8 cellular contexts compared by ENCODE assay signal in the genomic region with DNA sequence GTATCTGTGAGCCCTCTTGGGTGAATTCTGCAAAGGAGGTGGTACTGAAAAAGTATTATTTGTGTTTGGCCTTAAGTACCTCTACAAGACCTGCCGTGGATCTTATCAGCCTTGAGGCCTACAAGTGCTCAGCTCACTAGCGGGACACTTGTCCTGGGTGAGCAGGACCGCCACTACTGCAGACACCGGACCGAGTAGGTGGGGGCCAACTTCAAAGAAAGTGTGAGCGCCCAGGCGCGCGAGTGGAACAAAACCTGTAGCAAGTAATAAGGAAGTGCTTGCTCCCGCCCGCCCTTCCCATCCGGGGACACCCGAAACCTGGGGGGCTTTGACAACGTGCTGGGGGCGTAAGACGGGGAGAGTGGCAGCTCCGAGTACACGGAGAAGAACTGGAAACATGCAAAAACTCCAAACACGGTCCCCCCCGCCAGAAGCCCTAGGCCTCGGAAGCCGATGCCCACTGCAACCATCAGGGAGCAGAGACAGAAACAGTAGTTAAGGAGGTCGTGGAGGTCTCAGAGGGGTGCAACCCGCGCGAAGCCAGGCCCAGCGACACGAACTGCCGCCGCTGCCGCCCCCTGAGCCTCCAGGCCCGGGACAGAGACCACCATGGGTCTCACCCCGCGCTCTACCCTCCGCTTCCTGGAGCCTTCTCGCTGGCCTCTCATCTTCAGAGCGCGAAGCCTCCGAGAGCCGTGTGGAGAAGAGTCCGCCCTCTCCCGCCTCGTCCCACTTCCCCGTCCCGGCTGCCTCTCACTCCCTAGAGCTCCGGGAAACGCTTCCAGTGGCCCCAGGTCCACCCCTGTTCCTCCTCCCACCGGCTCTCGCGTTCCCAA. TPM values are rescaled to one million over a fixed set of nuclear protein-coding genes. Genes with fewer than 3 reads are reported as not detected.
DNase-seq lines count a peak whose midpoint lies in the region; ATAC-seq and TF ChIP-seq lines count a peak whose summit lies in the region.

No MANE protein-coding gene starts in this region.

- H2BK5ac ChIP-seq in neuronal stem cell (ENCODE audit: low read length): peak overlapping the region; percentile 99

- peak overlapping the region; percentile 100 for H3K4ac ChIP-seq in neuronal stem cell (ENCODE audit: low read length)

- H3K9me3 Mint-ChIP-seq in Calu3 (ENCODE audit: low read depth, unreplicated experiment): no peaks in the 10 kb centered on the region

- peaks cover 20% of the 10 kb centered on the region for H4K20me1 ChIP-seq in PC-3 (ENCODE audit: low read length)

- BruUV-seq in Calu3 (replicated peaks; lab: Mats Ljungman, UMichigan) (no TSS peak), PC-3 (replicated peaks; lab: Mats Ljungman, UMichigan) (no TSS peak)

- H3K9me3 ChIP-seq in PC-3 (ENCODE audit: low read length): no peaks in the 10 kb centered on the region
- H3K9me3 ChIP-seq in gastroesophageal sphincter: no peaks in the 10 kb centered on the region
- H3K9me3 ChIP-seq in neuronal stem cell (replicated peaks in 1 of 2; ENCODE audit: control insufficient read depth in 2 of 2, insufficient read depth in 1 of 2, low read depth in 1 of 2, low read length in 2 of 2): no peaks in the 10 kb centered on the region

- H2AK5ac ChIP-seq in neuronal stem cell (ENCODE audit: low read depth, low read length): peak overlapping the region; percentile 99

- TF ChIP-seq CTCF in Calu3 (IDR thresholded peaks at IDR 0.05; ENCODE audit: unreplicated experiment): no peak
- TF ChIP-seq CTCF in PC-3 (conservative IDR thresholded peaks at IDR 0.05; ENCODE audit: low read depth, low read length): no peak
- no peak for TF ChIP-seq CTCF in gastroesophageal sphincter (IDR thresholded peaks at IDR 0.05)

- peak overlapping the region; percentile 91 for H3K4me3 ChIP-seq in PC-3 (ENCODE audit: low read length)
- peak overlapping the region; percentile 76 to 97 for H3K4me3 ChIP-seq in gastroesophageal sphincter
- peak overlapping the region; percentile 80 to 93 for H3K4me3 ChIP-seq in neuronal stem cell (ENCODE audit: low read length in 2 of 2)

- H3K36me3 ChIP-seq in PC-3 (ENCODE audit: low read depth, low read length) (peaks cover 6% of the 10 kb centered on the region; the same call in 1 of the 2 replicates), gastroesophageal sphincter (peaks cover 0 to 11% of the 10 kb centered on the region in 2 donors), neuronal stem cell (replicated peaks in 1 of 2; ENCODE audit: control insufficient read depth in 2 of 2, insufficient read depth in 2 of 2, low read length in 2 of 2) (peaks cover 5 to 31% of the 10 kb centered on the region in 2 donors)

- 0 to 3% methylated on average over 2 to 7 of the region's 50 CpGs for whole genome bisulfite sequencing in gastroesophageal sphincter (ENCODE audit: low coverage in 1 of 2), 2 donors
- WGBS in neuronal stem cell (ENCODE audit: extremely low coverage in 2 of 2, insufficient read length in 2 of 2, insufficient replicate concordance in 1 of 2), 2 donors: no CpG with 5 or more reads among the region's 50 CpGs

- H3K18ac ChIP-seq in neuronal stem cell (ENCODE audit: low read length): peak overlapping the region; percentile 98

- no peaks in the 10 kb centered on the region for H3K9me2 ChIP-seq in PC-3 (replicated peaks; ENCODE audit: low read length)

- peak overlapping the region; percentile 72 for H4K8ac ChIP-seq in neuronal stem cell (ENCODE audit: low read depth, low read length)

- CTCF ChIA-PET in Calu3 (lab: Charles Lee): interaction anchor here (0.5 to 1.0 kb wide), 2 partner anchors 16 to 32 kb away, joined by 3 to 4 read pairs; no protein-coding TSS in a partner anchor
- CTCF ChIA-PET in PC-3 (lab: Charles Lee): no interaction called here

- H3K27ac Mint-ChIP-seq in Calu3 (ENCODE audit: unreplicated experiment): peak overlapping the region; percentile 100

- H3K9ac ChIP-seq in PC-3 (ENCODE audit: low read length) (peak overlapping the region; percentile 97), neuronal stem cell (ENCODE audit: low read depth, low read length, poor library complexity) (peak overlapping the region; percentile 99)

- peak overlapping the region; percentile 99 for H3K23ac ChIP-seq in neuronal stem cell (ENCODE audit: low read depth, low read length, poor library complexity)

- peak overlapping the region; percentile 99 for H3K4me3 Mint-ChIP-seq in Calu3 (ENCODE audit: low read depth, unreplicated experiment)

- no peaks in the 10 kb centered on the region for H3K4me1 Mint-ChIP-seq in Calu3 (ENCODE audit: low read depth, unreplicated experiment)

- peaks cover 4% of the 10 kb centered on the region for H3K79me1 ChIP-seq in neuronal stem cell (ENCODE audit: low read depth, low read length)

- H3K27ac ChIP-seq in PC-3 (ENCODE audit: low read length): peak overlapping the region; percentile 53
- H3K27ac ChIP-seq in gastroesophageal sphincter: peak overlapping the region; percentile 90 to 100 (median 98)
- H3K27ac ChIP-seq in neuronal stem cell (replicated peaks; ENCODE audit: low read length): peak overlapping the region; percentile 81
- H3K27ac ChIP-seq in temporal lobe (ENCODE audit: low read depth, low read length): peak overlapping the region; percentile 76

- DNase-seq in Calu3 (peak; percentile 35), PC-3 (peak; percentile 23), neuronal stem cell (ENCODE audit: low spot score) (peak; percentile 23)
- DNase-seq in activated effector memory CD4-positive, alpha-beta T cell treated with Interleukin-2 at 50 U/mL for 16 hours: peak; percentile 46

- no peak overlapping the region for H4K91ac ChIP-seq in neuronal stem cell (ENCODE audit: low read depth, low read length, poor library complexity)

- H2BK15ac ChIP-seq in neuronal stem cell (ENCODE audit: low read length): peak overlapping the region; percentile 94

- POLR2A ChIA-PET in PC-3 (lab: Charles Lee; ENCODE audit: unreplicated experiment): no interaction called here

- H3K79me2 ChIP-seq in PC-3 (ENCODE audit: low read length): peaks cover 56% of the 10 kb centered on the region

- peaks cover 53% of the 10 kb centered on the region for H3K36me3 Mint-ChIP-seq in Calu3 (ENCODE audit: insufficient read depth, unreplicated experiment)

- H3F3A ChIP-seq in PC-3 (ENCODE audit: low read length, unreplicated experiment): no peaks in the 10 kb centered on the region

- intact Hi-C loops in Calu3 (cut with micrococcal nuclease; ENCODE audit: unreplicated experiment): no loop called here
- intact Hi-C loops in PC-3 (cut with micrococcal nuclease): no loop called here

- H2BK12ac ChIP-seq in neuronal stem cell (ENCODE audit: low read length): no peak overlapping the region

- 0 out of 2 replicates have a peak overlapping the region, but pooled peaks have one; percentile 43 for H2AFZ ChIP-seq in PC-3 (ENCODE audit: low read length)
- H2AFZ ChIP-seq in neuronal stem cell (ENCODE audit: low read length): peak overlapping the region; percentile 80

- H3K27me3 Mint-ChIP-seq in Calu3 (ENCODE audit: unreplicated experiment): no peaks in the 10 kb centered on the region

- TF ChIP-seq EP300 in gastroesophageal sphincter (IDR thresholded peaks at IDR 0.05): no peak

- H3K4me1 ChIP-seq in PC-3 (ENCODE audit: insufficient read depth, low read length) (no peaks in the 10 kb centered on the region; the same call in 1 of the 2 replicates), gastroesophageal sphincter (peaks cover 0 to 46% (median 20%) of the 10 kb centered on the region in 3 donors), neuronal stem cell (ENCODE audit: control insufficient read depth in 2 of 2, insufficient read depth in 1 of 2, low read depth in 1 of 2, low read length in 2 of 2) (peaks cover 0 to 8% of the 10 kb centered on the region in 2 donors)

- no peak for TF ChIP-seq POLR2A in gastroesophageal sphincter (IDR thresholded peaks at IDR 0.05)

- H3K14ac ChIP-seq in neuronal stem cell (ENCODE audit: low read length): peak overlapping the region; percentile 84

- H3K27me3 ChIP-seq in PC-3 (ENCODE audit: low read length) (no peaks in the 10 kb centered on the region), gastroesophageal sphincter (no peaks in the 10 kb centered on the region), neuronal stem cell (ENCODE audit: control insufficient read depth in 3 of 3, insufficient read depth in 3 of 3, low read depth in 1 of 3, low read length in 3 of 3) (no peaks in the 10 kb centered on the region)

- H3K4me2 ChIP-seq in PC-3 (ENCODE audit: low read length): peak overlapping the region; percentile 83
- H3K4me2 ChIP-seq in neuronal stem cell (ENCODE audit: insufficient read depth, low read length, poor library complexity, severe bottlenecking): peak overlapping the region; percentile 63

- peak overlapping the region; percentile 98 for H2BK120ac ChIP-seq in neuronal stem cell (ENCODE audit: low read depth, low read length)

- peak; percentile 0 for ATAC-seq in HG02588 (IDR thresholded peaks at IDR 0.05; ENCODE audit: unreplicated experiment)
- peak; percentile 23 for ATAC-seq in PC-3
- peak; percentile 48 for ATAC-seq in gastroesophageal sphincter
- no peak for ATAC-seq in HG03378 (IDR thresholded peaks at IDR 0.05; ENCODE audit: unreplicated experiment)

RNA-seq across cellular contexts. Expression of gene CNOT1, which starts 0.6 kb away (rescaled TPM):
- total RNA-seq in Calu3 (2022) (270 and 299 TPM in 2 replicates), PC-3 (2014; rRNA removed) (132 and 135 TPM in 2 replicates), gastroesophageal sphincter (100 to 1,000 TPM in 2 of 4 donors, 10 to 100 TPM in 2; 93.8 to 124 (median 110) TPM), temporal lobe (98.6 TPM)
- polyA plus RNA-seq in neuronal stem cell (2013, experiment 1 of 2): 97.9 TPM
- 97.0 TPM for polyA plus RNA-seq in neuronal stem cell (2013, experiment 2 of 2)

RNA-seq across cellular contexts. Expression of gene SLC38A7, which starts 55.5 kb away (rescaled TPM):
- 23.3 and 23.7 TPM in 2 replicates for total RNA-seq in Calu3 (2022)
- total RNA-seq in PC-3 (2014; rRNA removed): 4.0 and 7.3 TPM in 2 replicates
- total RNA-seq in gastroesophageal sphincter: 10 to 100 TPM; 10.7 to 20.7 (median 14.7) TPM
- polyA plus RNA-seq in neuronal stem cell (2013, experiment 1 of 2): 6.3 TPM
- 6.3 TPM for polyA plus RNA-seq in neuronal stem cell (2013, experiment 2 of 2)
- total RNA-seq in temporal lobe: 16.7 TPM
